ENCODE assay signal across 8 cellular contexts in genomic region chr4:26860157-26860921, GRCh38. TPM values are rescaled to one million over a fixed set of nuclear protein-coding genes. Genes with fewer than 3 reads are reported as not detected.
A peak's percentile ranks its signal among the peaks of the same experiment; 100 is the strongest.
DNase-seq lines count a peak whose midpoint lies in the region; ATAC-seq and TF ChIP-seq lines count a peak whose summit lies in the region.

Gene STIM2 (plus strand): TSS chr4:26860841.

- H3K27me3 ChIP-seq in lung (ENCODE audit: control insufficient read depth, insufficient read depth): no peaks in the 10 kb centered on the region

- peaks cover 0 to 7% of the 10 kb centered on the region in 2 donors for H3K4me1 ChIP-seq in lung (ENCODE audit: control insufficient read depth in 2 of 2, insufficient read depth in 2 of 2, low read length in 2 of 2)

- peak within 1 kb of the TSS; percentile 98 to 99 for H3K27ac ChIP-seq in lung (ENCODE audit: low read depth in 1 of 2, low read length in 1 of 2)

- ATAC-seq in GM19467 (IDR thresholded peaks at IDR 0.05; ENCODE audit: unreplicated experiment) (peak; percentile 53), lung (ENCODE audit: insufficient read depth, low FRiP score) (peak; percentile 85)

- no peaks in the 10 kb centered on the region for H3K9me3 ChIP-seq in lung (ENCODE audit: control insufficient read depth in 2 of 2, insufficient read depth in 1 of 2, low read length in 1 of 2)

- DNase-seq in COLO668 (lab: John Stamatoyannopoulos, UW; ENCODE audit: unreplicated experiment) (peak; percentile 97), HS-27A (ENCODE audit: low read depth) (peak; percentile 95), NK-92 (lab: John Stamatoyannopoulos, UW; ENCODE audit: unreplicated experiment) (peak; percentile 68), lung (ENCODE audit: low spot score) (peak; percentile 97)
- peak; percentile 90 to 96 for DNase-seq in activated CD8-positive, alpha-beta memory T cell treated with anti-CD3 and anti-CD28 coated beads for 1 hour (ENCODE audit: extremely low read depth in 1 of 2, low read depth in 1 of 2)
- peak; percentile 95 for DNase-seq in effector CD4-positive, alpha-beta T cell
- DNase-seq in stimulated activated CD4-positive, alpha-beta T cell treated with anti-CD3 and anti-CD28 coated beads, TNF-alpha, amount 100 ng/mL, for 4 hours (ENCODE audit: low read depth in 3 of 3): peak; percentile 96 to 98 (median 97)

- 1% methylated on average over 60 to 74 of the region's 74 CpGs for WGBS in lung, 2 donors

- H3K36me3 ChIP-seq in lung (ENCODE audit: control insufficient read depth in 2 of 2, insufficient read depth in 2 of 2, low read length in 2 of 2): no peaks in the 10 kb centered on the region

- TF ChIP-seq CTCF in lung (IDR thresholded peaks at IDR 0.05; ENCODE audit: control extremely low read depth, extremely low read depth): peak; percentile 1

- peak within 1 kb of the TSS; percentile 88 for H3K4me3 ChIP-seq in lung

RNA-seq across cellular contexts. Expression of gene STIM2, which starts in this region (rescaled TPM):
- 10 to 100 TPM; 35.2 to 35.5 TPM for total RNA-seq in lung
- polyA plus RNA-seq in lung: 10 to 100 TPM; 12.7 to 16.7 TPM

Comparison
In these comparisons a context has a peak if more than half of its experiments do, and no peak if none do; other contexts are left out.
1. Peak in every context shown above with its lines: DNase-seq, ATAC-seq, H3K4me3 ChIP-seq and H3K27ac ChIP-seq.